Comparison of ENCODE assay signal across 18 cellular contexts in the genomic region with DNA sequence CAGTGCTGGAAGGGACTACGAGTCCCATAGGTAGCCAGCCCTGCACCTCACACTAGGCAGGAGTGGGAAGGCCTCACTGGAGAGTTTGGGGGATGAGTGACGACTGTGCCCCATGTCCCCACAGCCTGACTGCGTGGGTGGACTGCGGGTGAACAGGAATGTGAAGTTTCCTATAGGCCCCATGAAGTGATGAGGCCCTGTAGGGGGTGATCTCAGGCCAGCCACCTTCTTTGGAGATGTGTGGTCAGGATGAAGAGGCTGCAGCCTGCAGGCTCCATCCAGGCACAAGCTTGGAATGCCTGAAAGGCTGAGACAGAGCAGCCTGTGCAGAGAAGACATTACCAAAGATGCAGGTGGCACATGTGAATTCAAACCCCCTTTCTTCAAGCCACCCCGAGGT.
DNase-seq lines count a peak whose midpoint lies in the region; ATAC-seq, FAIRE-seq and TF ChIP-seq lines count a peak whose summit lies in the region.
"Had no signal": no experiment of that assay in that cellular context is flagged by ENCODE, and none has a peak within 500 bp of the region (broad histone marks: within the 10 kb centered on the region; RNA-seq: fewer than 3 reads in every experiment).

No MANE protein-coding gene starts in this region.

- H3K36me3 ChIP-seq in H7 (replicated peaks; ENCODE audit: control insufficient read depth, insufficient read depth, low read length) (no peaks in the 10 kb centered on the region), K562 (ENCODE audit: control insufficient read depth, insufficient read depth, low read length) (no peaks in the 10 kb centered on the region), muscle layer of duodenum (ENCODE audit: control insufficient read depth in 1 of 2, insufficient read depth in 2 of 2, low read length in 2 of 2) (no peaks in the 10 kb centered on the region)

- TF ChIP-seq POLR2A in K562 (conservative IDR thresholded peaks at IDR 0.05): no peak

- H3K9me3 Mint-ChIP-seq in type B pancreatic cell: no peaks in the 10 kb centered on the region
- H3K9me3 Mint-ChIP-seq in stimulated activated memory B cell treated with anti-CD40 and anti-IgM and Interleukin-4, amounts not matched to agents 10 μg/mL and 1 μg/mL and 100 μg/mL, for 72 hours: peaks cover 2% of the 10 kb centered on the region

- H3K9ac ChIP-seq in K562 (ENCODE audit: insufficient read depth in 1 of 2, low read depth in 2 of 2, low read length in 2 of 2): no peak overlapping the region

- H2AFZ ChIP-seq in K562 (ENCODE audit: low read depth, low read length): no peak overlapping the region

- DNase-seq in H7: peak; percentile 20
- DNase-seq in K562 (ENCODE audit: extremely low read depth in 1 of 4, low spot score in 3 of 4): peak in 3 of 4 experiments; percentile 7 to 29 (median 26)
- DNase-seq in type B pancreatic cell (ENCODE audit: extremely low spot score, unreplicated experiment): peak; percentile 50
- DNase-seq in NCI-H748 treated with DMSO at 0.1 percent for 48 hours (lab: John Stamatoyannopoulos, UW): no peak
- DNase-seq in DMS 273 treated with DMSO at 0.1 percent for 48 hours (lab: John Stamatoyannopoulos, UW): no peak
- DNase-seq: COR-L47, DMS153, HCEC 1CT, KBM-7, NCI-H1436, NCI-H2029 treated with DMSO at 0.1 percent for 48 hours, NCI-H510A, Right ventricle myocardium superior had no signal

- no peak overlapping the region for H3K4me2 ChIP-seq in K562 (ENCODE audit: insufficient read depth, low read length)

- FAIRE-seq in K562 (lab: Jason Lieb, UNC): no peak

- H3K4me3 ChIP-seq in H7 (ENCODE audit: insufficient read depth, low read depth, low read length) (no peak overlapping the region), K562 (no peak overlapping the region), muscle layer of duodenum (ENCODE audit: low read depth in 1 of 2, low read length in 2 of 2) (no peak overlapping the region)
- H3K4me3 ChIP-seq: SK-N-MC had no signal

- peaks cover 11% of the 10 kb centered on the region for H3K4me1 Mint-ChIP-seq in type B pancreatic cell (ENCODE audit: unreplicated experiment)
- H3K4me1 Mint-ChIP-seq in stimulated activated memory B cell treated with anti-CD40 and anti-IgM and Interleukin-4, amounts not matched to agents 10 μg/mL and 1 μg/mL and 100 μg/mL, for 72 hours: no peaks in the 10 kb centered on the region

- BruUV-seq in K562 (replicated peaks; lab: Mats Ljungman, UMichigan): no TSS peak

- CTCF ChIA-PET in K562 (lab: Yijun Ruan, JAX; ENCODE audit: low intra/inter-chr PET ratio): no interaction called here

- H3K79me2 ChIP-seq in K562 (ENCODE audit: control insufficient read depth, insufficient read depth, low read length): no peaks in the 10 kb centered on the region

- no peaks in the 10 kb centered on the region for H4K20me1 ChIP-seq in K562 (replicated peaks; ENCODE audit: control insufficient read depth, insufficient read depth, low read length)

- peaks cover 9% of the 10 kb centered on the region for H3K27me3 Mint-ChIP-seq in type B pancreatic cell
- peaks cover 7% of the 10 kb centered on the region for H3K27me3 Mint-ChIP-seq in stimulated activated memory B cell treated with anti-CD40 and anti-IgM and Interleukin-4, amounts not matched to agents 10 μg/mL and 1 μg/mL and 100 μg/mL, for 72 hours

- intact Hi-C loops in K562 (cut with micrococcal nuclease): no loop called here

- TF ChIP-seq RAD21 in K562 (CRISPR knock-in tag; conservative IDR thresholded peaks at IDR 0.05 in 1 of 2, IDR thresholded peaks at IDR 0.05 in 1 of 2): no peak

- H3K9me3 ChIP-seq in K562 (replicated peaks; ENCODE audit: control insufficient read depth, insufficient read depth, low read depth, low read length): no peaks in the 10 kb centered on the region
- no peaks in the 10 kb centered on the region for H3K9me3 ChIP-seq in muscle layer of duodenum (ENCODE audit: control insufficient read depth in 1 of 2, low read length in 2 of 2)

- H3K4me1 ChIP-seq in K562 (replicated peaks in 1 of 2; ENCODE audit: control insufficient read depth in 2 of 2, insufficient read depth in 2 of 2, low read length in 2 of 2) (peaks cover 0 to 3% of the 10 kb centered on the region in 2 experiments; a peak in 2 of 5 replicates), muscle layer of duodenum (ENCODE audit: control insufficient read depth in 1 of 2, insufficient read depth in 2 of 2, low read length in 2 of 2) (peaks cover 0 to 4% of the 10 kb centered on the region in 2 donors)

- ATAC-seq in K562 (no peak), HG02623 (IDR thresholded peaks at IDR 0.05; ENCODE audit: unreplicated experiment) (no peak)
- no peak for ATAC-seq in stimulated activated memory B cell treated with anti-CD40 and anti-IgM and Interleukin-4, amounts not matched to agents 10 μg/mL and 1 μg/mL and 100 μg/mL, for 72 hours
- ATAC-seq: Panc1 had no signal

- no peaks in the 10 kb centered on the region for H3K27me3 ChIP-seq in H7 (ENCODE audit: control insufficient read depth, insufficient read depth, low read length)
- peaks cover 0 to 6% of the 10 kb centered on the region in 2 experiments; a peak in 1 of 5 replicates for H3K27me3 ChIP-seq in K562 (ENCODE audit: control insufficient read depth in 2 of 2, insufficient read depth in 2 of 2, low read length in 2 of 2)
- no peaks in the 10 kb centered on the region for H3K27me3 ChIP-seq in muscle layer of duodenum (ENCODE audit: low read depth, low read length)

- no peak overlapping the region for H3K27ac Mint-ChIP-seq in type B pancreatic cell
- H3K27ac Mint-ChIP-seq in stimulated activated memory B cell treated with anti-CD40 and anti-IgM and Interleukin-4, amounts not matched to agents 10 μg/mL and 1 μg/mL and 100 μg/mL, for 72 hours: no peak overlapping the region

- TF ChIP-seq EP300 in K562 (IDR thresholded peaks at IDR 0.05; ENCODE audit: low read length): no peak

- H3K4me3 Mint-ChIP-seq in type B pancreatic cell: no peak overlapping the region
- no peak overlapping the region for H3K4me3 Mint-ChIP-seq in stimulated activated memory B cell treated with anti-CD40 and anti-IgM and Interleukin-4, amounts not matched to agents 10 μg/mL and 1 μg/mL and 100 μg/mL, for 72 hours

- 0% methylated on average over 3 of the region's 5 CpGs for WGBS in K562 (ENCODE audit: insufficient coverage, low coverage, missing lambda C conversion rate)

- H3K36me3 Mint-ChIP-seq in type B pancreatic cell: no peaks in the 10 kb centered on the region
- H3K36me3 Mint-ChIP-seq in stimulated activated memory B cell treated with anti-CD40 and anti-IgM and Interleukin-4, amounts not matched to agents 10 μg/mL and 1 μg/mL and 100 μg/mL, for 72 hours: no peaks in the 10 kb centered on the region

- TF ChIP-seq CTCF in K562 (IDR thresholded peaks at IDR 0.05 in 2 of 3, conservative IDR thresholded peaks at IDR 0.05 in 1 of 3; ENCODE audit: insufficient read depth in 2 of 3, low read depth in 1 of 3, low read length in 3 of 3) (no peak), type B pancreatic cell (conservative IDR thresholded peaks at IDR 0.05) (no peak)

- H3K27ac ChIP-seq in K562 (ENCODE audit: extremely low read depth, low read depth, low read length) (no peak overlapping the region), muscle layer of duodenum (ENCODE audit: low read length) (peak overlapping the region; percentile 35)
- H3K27ac ChIP-seq: SK-N-MC had no signal

- H3K9me1 ChIP-seq in K562 (ENCODE audit: control insufficient read depth, insufficient read depth, low read length): no peaks in the 10 kb centered on the region

- in situ Hi-C loops in K562 (cut with MboI): no loop called here

- POLR2A ChIA-PET in K562 (lab: Yijun Ruan, JAX): no interaction called here

TF ChIP-seq in K562, 482 proteins besides CTCF, POLR2A, EP300 and RAD21 (continues in another document):
- TF ChIP-seq, protein P1, sequence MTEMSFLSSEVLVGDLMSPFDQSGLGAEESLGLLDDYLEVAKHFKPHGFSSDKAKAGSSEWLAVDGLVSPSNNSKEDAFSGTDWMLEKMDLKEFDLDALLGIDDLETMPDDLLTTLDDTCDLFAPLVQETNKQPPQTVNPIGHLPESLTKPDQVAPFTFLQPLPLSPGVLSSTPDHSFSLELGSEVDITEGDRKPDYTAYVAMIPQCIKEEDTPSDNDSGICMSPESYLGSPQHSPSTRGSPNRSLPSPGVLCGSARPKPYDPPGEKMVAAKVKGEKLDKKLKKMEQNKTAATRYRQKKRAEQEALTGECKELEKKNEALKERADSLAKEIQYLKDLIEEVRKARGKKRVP (CRISPR knock-in tag; IDR thresholded peaks at IDR 0.05): no peak
- TF ChIP-seq IRF9 (tag; IDR thresholded peaks at IDR 0.05): no peak
- no peak for TF ChIP-seq FIP1L1 (IDR thresholded peaks at IDR 0.05; ENCODE audit: low read depth, low read length, poor library complexity, severe bottlenecking)
- TF ChIP-seq, protein P2, sequence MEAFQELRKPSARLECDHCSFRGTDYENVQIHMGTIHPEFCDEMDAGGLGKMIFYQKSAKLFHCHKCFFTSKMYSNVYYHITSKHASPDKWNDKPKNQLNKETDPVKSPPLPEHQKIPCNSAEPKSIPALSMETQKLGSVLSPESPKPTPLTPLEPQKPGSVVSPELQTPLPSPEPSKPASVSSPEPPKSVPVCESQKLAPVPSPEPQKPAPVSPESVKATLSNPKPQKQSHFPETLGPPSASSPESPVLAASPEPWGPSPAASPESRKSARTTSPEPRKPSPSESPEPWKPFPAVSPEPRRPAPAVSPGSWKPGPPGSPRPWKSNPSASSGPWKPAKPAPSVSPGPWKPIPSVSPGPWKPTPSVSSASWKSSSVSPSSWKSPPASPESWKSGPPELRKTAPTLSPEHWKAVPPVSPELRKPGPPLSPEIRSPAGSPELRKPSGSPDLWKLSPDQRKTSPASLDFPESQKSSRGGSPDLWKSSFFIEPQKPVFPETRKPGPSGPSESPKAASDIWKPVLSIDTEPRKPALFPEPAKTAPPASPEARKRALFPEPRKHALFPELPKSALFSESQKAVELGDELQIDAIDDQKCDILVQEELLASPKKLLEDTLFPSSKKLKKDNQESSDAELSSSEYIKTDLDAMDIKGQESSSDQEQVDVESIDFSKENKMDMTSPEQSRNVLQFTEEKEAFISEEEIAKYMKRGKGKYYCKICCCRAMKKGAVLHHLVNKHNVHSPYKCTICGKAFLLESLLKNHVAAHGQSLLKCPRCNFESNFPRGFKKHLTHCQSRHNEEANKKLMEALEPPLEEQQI (IDR thresholded peaks at IDR 0.05): no peak

Comparison
In these comparisons a context has a peak if more than half of its experiments do, and no peak if none do; other contexts are left out.
1. DNase-seq: peak in H7 (single experiment), K562 (3 of 4) and type B pancreatic cell (single experiment); none in NCI-H748 treated with DMSO at 0.1 percent for 48 hours (single experiment) and DMS 273 treated with DMSO at 0.1 percent for 48 hours (single experiment).